In genomic region chr3:154316974-154317767, GRCh38 we compare ENCODE assay signal across 16 cellular contexts. TPM values are rescaled to one million over a fixed set of nuclear protein-coding genes. Genes with fewer than 3 reads are reported as not detected.
DNase-seq lines count a peak whose midpoint lies in the region; ATAC-seq, FAIRE-seq and TF ChIP-seq lines count a peak whose summit lies in the region.
"Had no signal": no experiment of that assay in that cellular context is flagged by ENCODE, and none has a peak within 500 bp of the region (broad histone marks: within the 10 kb centered on the region; RNA-seq: fewer than 3 reads in every experiment).

No MANE protein-coding gene starts in this region.

- no peak overlapping the region for H2AFZ ChIP-seq in endothelial cell of umbilical vein (ENCODE audit: low read depth, low read length)

- peak overlapping the region; percentile 21 for H3K4me3 Mint-ChIP-seq in activated T-cell treated with anti-CD3 and anti-CD28 coated beads, Interleukin-2, amount 50 U/mL, for 24 hours
- H3K4me3 Mint-ChIP-seq in T-helper 17 cell, result peak overlapping the region; percentile 78
- no peak overlapping the region for H3K4me3 Mint-ChIP-seq in progenitor cell of endocrine pancreas (ENCODE audit: low read depth)

- H3K27me3 Mint-ChIP-seq in activated T-cell treated with anti-CD3 and anti-CD28 coated beads, Interleukin-2, amount 50 U/mL, for 24 hours, result no peaks in the 10 kb centered on the region
- H3K27me3 Mint-ChIP-seq in T-helper 17 cell, result no peaks in the 10 kb centered on the region
- H3K27me3 Mint-ChIP-seq in progenitor cell of endocrine pancreas, result no peaks in the 10 kb centered on the region

- ATAC-seq in T-helper 17 cell (no peak), HG02973 (IDR thresholded peaks at IDR 0.05; ENCODE audit: unreplicated experiment) (no peak), body of pancreas (no peak)
- ATAC-seq: psoas muscle had no signal

- H3K4me3 ChIP-seq in endothelial cell of umbilical vein (replicated peaks in 1 of 3; ENCODE audit: insufficient read depth in 1 of 3, low read depth in 1 of 3, low read length in 3 of 3) (no peak overlapping the region), body of pancreas (no peak overlapping the region)
- H3K4me3 ChIP-seq: colonic mucosa, MG63, psoas muscle had no signal

- 77% methylated on average over 5 of the region's 5 CpGs for WGBS in body of pancreas, 2 donors

- H3K4me1 Mint-ChIP-seq in activated T-cell treated with anti-CD3 and anti-CD28 coated beads, Interleukin-2, amount 50 U/mL, for 24 hours (ENCODE audit: low read depth), result peaks cover 31% of the 10 kb centered on the region
- H3K4me1 Mint-ChIP-seq in T-helper 17 cell (peaks cover 37% of the 10 kb centered on the region), progenitor cell of endocrine pancreas (ENCODE audit: low read depth) (peaks cover 13% of the 10 kb centered on the region)

- H3K27me3 ChIP-seq in endothelial cell of umbilical vein (ENCODE audit: control insufficient read depth in 2 of 2, insufficient read depth in 2 of 2, low read length in 2 of 2) (no peaks in the 10 kb centered on the region), body of pancreas (no peaks in the 10 kb centered on the region)
- H3K27me3 ChIP-seq: colonic mucosa, MG63 had no signal

- TF ChIP-seq POLR2A in endothelial cell of umbilical vein (IDR thresholded peaks at IDR 0.05; ENCODE audit: low read depth, low read length) (no peak), body of pancreas (IDR thresholded peaks at IDR 0.05) (no peak)

- intact Hi-C loops in endothelial cell of umbilical vein (cut with micrococcal nuclease), result no loop called here
- intact Hi-C loops in body of pancreas (cut with DNase I), result no loop called here

- TF ChIP-seq CTCF in endothelial cell of umbilical vein (IDR thresholded peaks at IDR 0.05; ENCODE audit: extremely low read depth in 1 of 2, insufficient read depth in 1 of 2, low read depth in 1 of 2, low read length in 2 of 2), result no peak
- no peak for TF ChIP-seq CTCF in progenitor cell of endocrine pancreas (IDR thresholded peaks at IDR 0.05; ENCODE audit: unreplicated experiment)
- no peak for TF ChIP-seq CTCF in body of pancreas (IDR thresholded peaks at IDR 0.05)

- peak overlapping the region; percentile 66 for H3K27ac Mint-ChIP-seq in activated T-cell treated with anti-CD3 and anti-CD28 coated beads, Interleukin-2, amount 50 U/mL, for 24 hours
- H3K27ac Mint-ChIP-seq in T-helper 17 cell, result peak overlapping the region; percentile 95
- peak overlapping the region; percentile 56 for H3K27ac Mint-ChIP-seq in progenitor cell of endocrine pancreas

- FAIRE-seq in endothelial cell of umbilical vein (lab: Jason Lieb, UNC), result no peak
- FAIRE-seq: GM12892, urothelium cell line had no signal

- H3K36me3 Mint-ChIP-seq in activated T-cell treated with anti-CD3 and anti-CD28 coated beads, Interleukin-2, amount 50 U/mL, for 24 hours (ENCODE audit: low read depth), result peaks cover 53% of the 10 kb centered on the region
- peaks cover 6% of the 10 kb centered on the region for H3K36me3 Mint-ChIP-seq in T-helper 17 cell (ENCODE audit: low read depth)
- H3K36me3 Mint-ChIP-seq in progenitor cell of endocrine pancreas (ENCODE audit: insufficient read depth), result peaks cover 23% of the 10 kb centered on the region

- H3K79me2 ChIP-seq in endothelial cell of umbilical vein (ENCODE audit: control insufficient read depth, insufficient read depth, low read length), result peaks cover 67% of the 10 kb centered on the region

- dilution Hi-C loops in endothelial cell of umbilical vein (cut with MboI; ENCODE audit: extremely low pct_ligation_motif_present, low sequenced_read_pairs), result no loop called here

- no peak overlapping the region for H3K9ac ChIP-seq in endothelial cell of umbilical vein (replicated peaks; ENCODE audit: extremely low read depth, insufficient read depth, low read length)

- no TSS peak for BruUV-seq in endothelial cell of umbilical vein (replicated peaks; lab: Mats Ljungman, UMichigan)

- peaks cover 2% of the 10 kb centered on the region for H4K20me1 ChIP-seq in endothelial cell of umbilical vein (replicated peaks; ENCODE audit: control insufficient read depth, extremely low read depth, insufficient read depth, low read length)

- CTCF ChIA-PET in endothelial cell of umbilical vein (lab: Charles Lee), result interaction anchor here (1.1 kb wide), 1 partner anchor 1385 kb away, joined by 3 read pairs; no protein-coding TSS in a partner anchor

- POLR2A ChIA-PET in endothelial cell of umbilical vein (lab: Charles Lee), result interaction anchor here (0.6 kb wide), 1 partner anchor 9 kb away, joined by 3 read pairs; no protein-coding TSS in a partner anchor

- peak overlapping the region; percentile 29 for H3K4me2 ChIP-seq in endothelial cell of umbilical vein (ENCODE audit: insufficient read depth, low read length)

- H3K9me3 ChIP-seq in T-helper 17 cell (ENCODE audit: control insufficient read depth, low read length, poor library complexity, severe bottlenecking), result no peaks in the 10 kb centered on the region
- no peaks in the 10 kb centered on the region for H3K9me3 ChIP-seq in endothelial cell of umbilical vein (replicated peaks; ENCODE audit: control insufficient read depth, insufficient read depth, low read length)
- H3K9me3 ChIP-seq in body of pancreas, result no peaks in the 10 kb centered on the region
- H3K9me3 ChIP-seq: colonic mucosa, MG63, psoas muscle had no signal

- H3K4me1 ChIP-seq in endothelial cell of umbilical vein (ENCODE audit: control insufficient read depth, extremely low read depth, insufficient read depth, low read length) (peaks cover 10% of the 10 kb centered on the region), body of pancreas (peaks cover 27% of the 10 kb centered on the region)

- DNase-seq in activated T-cell treated with anti-CD3 and anti-CD28 coated beads, Interleukin-2, amount 50 U/mL, for 24 hours, result no peak
- DNase-seq in activated T-cell treated with anti-CD3 and anti-CD28 coated beads for 4 hours, result no peak
- no peak for DNase-seq in T-helper 17 cell
- DNase-seq in endothelial cell of umbilical vein (ENCODE audit: low read depth, low spot score), result no peak
- DNase-seq in progenitor cell of endocrine pancreas (ENCODE audit: low spot score, unreplicated experiment), result no peak
- DNase-seq in stimulated activated CD4-positive, alpha-beta T cell treated with anti-CD3 and anti-CD28 coated beads, Interleukin-4, amount 100 ng/mL, for 4 hours, result no peak
- DNase-seq in body of pancreas, result no peak
- DNase-seq: activated CD4-positive, CD25-positive, alpha-beta regulatory T cell treated with anti-CD3 and anti-CD28 coated beads, Interleukin-2, amount 50 U/mL, for 72 hours; colonic mucosa; DMS79; MG63; midbrain; psoas muscle had no signal

- H3K36me3 ChIP-seq in endothelial cell of umbilical vein (ENCODE audit: control insufficient read depth in 2 of 2, extremely low read depth in 1 of 2, insufficient read depth in 2 of 2, low read length in 2 of 2) (peaks cover 0 to 5% of the 10 kb centered on the region in 2 experiments), body of pancreas (replicated peaks in 1 of 2; ENCODE audit: insufficient read depth in 1 of 2, low read depth in 2 of 2) (peaks cover 0 to 8% of the 10 kb centered on the region in 2 donors)

- no peaks in the 10 kb centered on the region for H3K9me1 ChIP-seq in endothelial cell of umbilical vein (replicated peaks; ENCODE audit: control insufficient read depth, extremely low read depth, insufficient read depth, low read length)

- H3K9me3 Mint-ChIP-seq in activated T-cell treated with anti-CD3 and anti-CD28 coated beads, Interleukin-2, amount 50 U/mL, for 24 hours, result no peaks in the 10 kb centered on the region
- no peaks in the 10 kb centered on the region for H3K9me3 Mint-ChIP-seq in progenitor cell of endocrine pancreas (ENCODE audit: low read depth)

- H3K27ac ChIP-seq in endothelial cell of umbilical vein (ENCODE audit: insufficient read depth, low read depth, low read length) (no peak overlapping the region), body of pancreas (no peak overlapping the region)
- H3K27ac ChIP-seq: colonic mucosa, psoas muscle had no signal

TF ChIP-seq in endothelial cell of umbilical vein, 7 proteins besides CTCF, POLR2A, EP300 and RAD21:
- TF ChIP-seq JUN (IDR thresholded peaks at IDR 0.05; ENCODE audit: borderline replicate concordance, insufficient read depth, insufficient read length, low read depth), result no peak
- TF ChIP-seq POLR2AphosphoS5 (IDR thresholded peaks at IDR 0.05; ENCODE audit: insufficient read depth, low read depth, low read length), result no peak
- TF ChIP-seq FOS (IDR thresholded peaks at IDR 0.05; ENCODE audit: borderline replicate concordance, insufficient read depth, low read length), result peak; percentile 5

RNA-seq across cellular contexts. Expression of gene DHX36, which starts 7.1 kb away (rescaled TPM):
- total RNA-seq in T-helper 17 cell, result 100 to 1,000 TPM in 1 of 2 donors, 10 to 100 TPM in 1; 97.7 to 100 TPM
- total RNA-seq in endothelial cell of umbilical vein, result 52.7 TPM in 2 replicates
- 12.7 and 19.6 TPM in 2 replicates for polyA plus RNA-seq in endothelial cell of umbilical vein
- polyA plus RNA-seq in endothelial cell of umbilical vein (2011; cell fraction: cytosol; rRNA removed), result 25.9 and 28.7 TPM in 2 replicates
- 57.9 and 68.5 TPM in 2 replicates for polyA plus RNA-seq in endothelial cell of umbilical vein (2011; cell fraction: nucleus; rRNA removed)
- 22.4 and 49.2 TPM in 2 replicates for polyA plus RNA-seq in endothelial cell of umbilical vein (2012)
- 16.1 and 24.0 TPM in 2 replicates for polyA minus RNA-seq in endothelial cell of umbilical vein
- 39.4 TPM for polyA minus RNA-seq in endothelial cell of umbilical vein (2011; cell fraction: cytosol; rRNA and poly(A)+ RNA removed)
- polyA minus RNA-seq in endothelial cell of umbilical vein (2011; cell fraction: nucleus; rRNA and poly(A)+ RNA removed), result 60.1 and 80.2 TPM in 2 replicates
- total RNA-seq in progenitor cell of endocrine pancreas, result 94.5 and 96.9 TPM in 2 replicates
- total RNA-seq in body of pancreas, result 10 to 100 TPM; 30.6 to 58.3 TPM
